Comparison of ENCODE assay signal across 19 cellular contexts in the genomic region with DNA sequence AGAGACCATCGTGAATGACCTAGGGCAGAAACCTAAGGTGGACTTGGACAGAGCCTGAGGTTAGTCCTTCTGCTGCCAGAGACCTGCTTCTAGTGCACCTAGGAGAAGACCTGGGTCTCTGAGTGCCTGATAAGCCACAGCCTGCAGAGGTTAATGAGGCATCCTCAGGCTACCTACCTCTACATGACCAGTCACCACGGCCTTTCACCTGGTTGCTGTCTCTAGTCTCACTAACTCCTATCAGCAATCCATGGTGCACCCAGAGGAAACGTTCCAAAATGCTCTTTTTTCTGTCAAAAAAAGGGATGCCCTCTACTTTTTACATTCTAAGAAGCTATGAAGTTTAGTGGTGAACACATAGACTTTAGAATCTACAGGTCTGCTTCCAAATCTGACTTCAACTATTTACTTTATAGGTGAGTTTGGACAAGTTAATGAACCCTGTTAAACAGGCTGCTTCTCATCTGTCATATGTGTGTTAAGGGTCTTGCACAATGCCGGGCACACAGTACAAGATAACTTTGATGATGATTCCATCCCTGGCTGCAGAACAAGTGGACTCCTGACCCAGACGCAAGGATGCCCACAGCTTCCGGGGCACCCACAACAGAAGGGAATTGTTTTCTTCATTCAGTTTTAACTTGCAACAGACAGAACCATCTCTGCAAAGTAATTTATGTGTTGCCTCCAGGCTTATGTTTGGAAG.
DNase-seq lines count a peak whose midpoint lies in the region; ATAC-seq and TF ChIP-seq lines count a peak whose summit lies in the region.
"Had no signal": no experiment of that assay in that cellular context is flagged by ENCODE, and none has a peak within 500 bp of the region (broad histone marks: within the 10 kb centered on the region; RNA-seq: fewer than 3 reads in every experiment).

No MANE protein-coding gene starts in this region.

- H3K9ac ChIP-seq in mammary epithelial cell (ENCODE audit: insufficient read depth, low read length), result no peak overlapping the region
- H3K9ac ChIP-seq: BLaER1, GM23248 had no signal

- no TSS peak for BruUV-seq in mammary epithelial cell (replicated peaks; lab: Mats Ljungman, UMichigan)

- H3K9me3 ChIP-seq in mammary epithelial cell (replicated peaks; ENCODE audit: insufficient read depth, low read length) (no peaks in the 10 kb centered on the region), breast epithelium (no peaks in the 10 kb centered on the region), right lobe of liver (no peaks in the 10 kb centered on the region)
- H3K9me3 ChIP-seq: Caco-2 had no signal

- in situ Hi-C loops in mammary epithelial cell (cut with MboI; ENCODE audit: low sequenced_read_pairs in 2 of 2), result no loop called here

- no peak for TF ChIP-seq CTCF in mammary epithelial cell (conservative IDR thresholded peaks at IDR 0.05 in 1 of 2, IDR thresholded peaks at IDR 0.05 in 1 of 2; ENCODE audit: extremely low read depth in 1 of 2, insufficient read depth in 1 of 2, low read depth in 1 of 2, low read length in 2 of 2)
- TF ChIP-seq CTCF in breast epithelium (IDR thresholded peaks at IDR 0.05), result no peak
- no peak for TF ChIP-seq CTCF in right lobe of liver (IDR thresholded peaks at IDR 0.05)

- intact Hi-C loops in mammary epithelial cell (cut with micrococcal nuclease), result no loop called here
- intact Hi-C loops in breast epithelium (cut with DNase I; ENCODE audit: low total_unique reads), result no loop called here
- intact Hi-C loops in right lobe of liver (cut with DNase I), result no loop called here

- H3K4me3 ChIP-seq in mammary epithelial cell (replicated peaks in 1 of 3; ENCODE audit: insufficient read depth in 1 of 3, low read depth in 2 of 3, low read length in 3 of 3) (no peak overlapping the region), breast epithelium (no peak overlapping the region), right lobe of liver (no peak overlapping the region)
- H3K4me3 ChIP-seq: BLaER1, GM12878, GM23248 had no signal

- no peaks in the 10 kb centered on the region for H3K4me1 ChIP-seq in mammary epithelial cell (ENCODE audit: insufficient read depth, low read length)
- no peaks in the 10 kb centered on the region for H3K4me1 ChIP-seq in breast epithelium
- peaks cover 0 to 15% (median 4%) of the 10 kb centered on the region in 4 donors for H3K4me1 ChIP-seq in right lobe of liver
- H3K4me1 ChIP-seq: Caco-2 had no signal

- H3K27me3 ChIP-seq in mammary epithelial cell (ENCODE audit: insufficient read depth, low read length), result no peaks in the 10 kb centered on the region
- no peaks in the 10 kb centered on the region for H3K27me3 ChIP-seq in breast epithelium
- no peaks in the 10 kb centered on the region for H3K27me3 ChIP-seq in right lobe of liver
- H3K27me3 ChIP-seq: BLaER1 had no signal

- H4K20me1 ChIP-seq in mammary epithelial cell (ENCODE audit: insufficient read depth, low read length), result no peaks in the 10 kb centered on the region
- H4K20me1 ChIP-seq: BLaER1 had no signal

- H3K79me2 ChIP-seq in mammary epithelial cell (ENCODE audit: insufficient read depth, low read length), result no peaks in the 10 kb centered on the region

- TF ChIP-seq POLR2A in breast epithelium (IDR thresholded peaks at IDR 0.05) (no peak), right lobe of liver (IDR thresholded peaks at IDR 0.05) (no peak)

- ATAC-seq in left lobe of liver, result peak; percentile 89
- peak; percentile 91 to 98 (median 93) for ATAC-seq in right lobe of liver
- ATAC-seq in HG03135 (IDR thresholded peaks at IDR 0.05; ENCODE audit: unreplicated experiment), result no peak
- ATAC-seq in GM19455 (IDR thresholded peaks at IDR 0.05; ENCODE audit: unreplicated experiment), result no peak
- ATAC-seq: CD8-positive, alpha-beta T cell; GM12878 had no signal

- dilution Hi-C loops in mammary epithelial cell (cut with HindIII; ENCODE audit: low sequenced_read_pairs), result no loop called here

- H2AFZ ChIP-seq in mammary epithelial cell (ENCODE audit: low read depth, low read length), result peak overlapping the region; percentile 10
- H2AFZ ChIP-seq: GM23248 had no signal

- no peak overlapping the region for H3K4me2 ChIP-seq in mammary epithelial cell (ENCODE audit: insufficient read depth, low read depth, low read length)
- H3K4me2 ChIP-seq: BLaER1 had no signal

- WGBS in mammary epithelial cell (ENCODE audit: low coverage, missing lambda C conversion rate), result 46% methylated on average over 6 of the region's 6 CpGs
- 21% methylated on average over 5 of the region's 6 CpGs for WGBS in right lobe of liver (ENCODE audit: insufficient coverage, low coverage, low lambda C conversion rate, missing lambda C conversion rate)

- CTCF ChIA-PET in mammary epithelial cell (lab: Charles Lee; ENCODE audit: low non-redundant PET), result no interaction called here

- H3K36me3 ChIP-seq in mammary epithelial cell (ENCODE audit: insufficient read depth, low read length) (no peaks in the 10 kb centered on the region), breast epithelium (no peaks in the 10 kb centered on the region), right lobe of liver (no peaks in the 10 kb centered on the region)
- H3K36me3 ChIP-seq: BLaER1 had no signal

- DNase-seq in mammary epithelial cell (no peak), breast epithelium (ENCODE audit: low spot score in 2 of 2) (no peak), left lobe of liver (ENCODE audit: low spot score) (peak; percentile 87), right lobe of liver (peak; percentile 31 to 87 (median 75))
- DNase-seq: Caco-2; CD4-positive, CD25-positive, alpha-beta regulatory T cell; CD8-positive, alpha-beta T cell; DMS79; EL; GDM1; GM23248; H7; HCEC 1CT had no signal

- no peak overlapping the region for H3K27ac ChIP-seq in mammary epithelial cell (ENCODE audit: insufficient read depth, low read depth, low read length)
- H3K27ac ChIP-seq in breast epithelium, result no peak overlapping the region
- peak overlapping the region in 2 of 3 donors; percentile 5 to 81 for H3K27ac ChIP-seq in right lobe of liver
- H3K27ac ChIP-seq: 22Rv1, BLaER1, C4-2B, GM23248 had no signal

Comparison
In these comparisons a context has a peak if more than half of its experiments do, and no peak if none do; other contexts are left out.
1. DNase-seq: peak in left lobe of liver (single experiment) and right lobe of liver (3 of 3); none in mammary epithelial cell (single experiment) and breast epithelium (0 of 2).
2. H3K27ac ChIP-seq: peak in right lobe of liver (2 of 3); none in mammary epithelial cell (single experiment) and breast epithelium (0 of 2).
3. ATAC-seq: peak in left lobe of liver (single experiment) and right lobe of liver (4 of 4); none in HG03135 (single experiment) and GM19455 (single experiment).